In the genomic region with DNA sequence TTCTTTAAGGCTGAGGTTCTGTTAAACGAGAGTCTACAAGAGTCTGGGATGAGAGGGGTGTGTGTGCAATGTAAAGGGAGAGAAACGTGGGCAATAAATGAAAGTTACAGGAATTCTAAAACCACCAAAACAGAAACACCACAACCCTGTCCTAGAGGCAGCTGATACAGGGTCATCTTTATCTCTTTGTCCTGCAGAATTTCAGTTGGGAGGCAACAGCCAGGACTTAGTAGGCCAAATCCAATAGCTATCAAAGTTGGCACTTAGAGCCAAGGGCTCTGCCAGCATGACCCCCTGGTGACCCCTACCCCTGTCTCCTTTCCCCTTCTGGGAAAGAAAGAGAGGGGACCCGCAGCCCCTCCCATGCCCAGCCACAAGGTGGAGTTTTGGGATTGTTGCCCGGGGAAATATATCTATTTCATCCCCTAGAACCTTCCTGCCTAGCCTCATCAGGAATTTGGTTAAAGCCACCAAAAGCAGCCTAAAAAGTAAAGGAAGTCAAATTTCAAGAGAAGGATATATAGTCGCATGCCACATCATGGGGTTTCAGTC, we compare ENCODE assay signal across 12 cellular contexts.
A peak's percentile ranks its signal among the peaks of the same experiment; 100 is the strongest.
DNase-seq lines count a peak whose midpoint lies in the region; ATAC-seq and TF ChIP-seq lines count a peak whose summit lies in the region.
"Had no signal": no experiment of that assay in that cellular context is flagged by ENCODE, and none has a peak within 500 bp of the region (broad histone marks: within the 10 kb centered on the region; RNA-seq: fewer than 3 reads in every experiment).

No MANE protein-coding gene starts in this region.

- peaks cover 10% of the 10 kb centered on the region for H3K4me1 Mint-ChIP-seq in mesothelial cell of epicardium
- H3K4me1 Mint-ChIP-seq in CD8-positive, alpha-beta memory T cell = peaks cover 40 to 64% (median 64%) of the 10 kb centered on the region in 3 donors

- no peaks in the 10 kb centered on the region for H3K36me3 ChIP-seq in right atrium auricular region
- no peaks in the 10 kb centered on the region for H3K36me3 ChIP-seq in cardiac muscle cell
- H3K36me3 ChIP-seq in CD8-positive, alpha-beta memory T cell (ENCODE audit: insufficient read depth, low read length) = no peaks in the 10 kb centered on the region
- H3K36me3 ChIP-seq: prostate gland had no signal

- POLR2A ChIA-PET in CD8-positive, alpha-beta memory T cell (lab: Charles Lee) = interaction anchor here (0.6 kb wide), 1 partner anchor 286 kb away, joined by 3 read pairs; no protein-coding TSS in a partner anchor

- intact Hi-C loops in Right ventricle myocardium inferior (cut with DNase I) = loop anchor here (2.0 to 5.0 kb wide), 2 partner anchors 84 to 178 kb away; no protein-coding TSS in a partner anchor

- TF ChIP-seq CTCF in right atrium auricular region (IDR thresholded peaks at IDR 0.05) (peak in 1 of 2 donors; percentile 58), VCaP (conservative IDR thresholded peaks at IDR 0.05) (peak; percentile 31; the same call in 1 of the 2 replicates), cardiac muscle cell (IDR thresholded peaks at IDR 0.05; ENCODE audit: low read depth, low read length) (peak; percentile 54), mesothelial cell of epicardium (IDR thresholded peaks at IDR 0.05; ENCODE audit: unreplicated experiment) (no peak)

- no peaks in the 10 kb centered on the region for H3K9me3 Mint-ChIP-seq in mesothelial cell of epicardium
- H3K9me3 Mint-ChIP-seq in CD8-positive, alpha-beta memory T cell = no peaks in the 10 kb centered on the region
- H3K9me3 Mint-ChIP-seq: CD14-positive monocyte had no signal

- H3K27me3 ChIP-seq in right atrium auricular region (no peaks in the 10 kb centered on the region), cardiac muscle cell (no peaks in the 10 kb centered on the region)
- H3K27me3 ChIP-seq in CD8-positive, alpha-beta memory T cell (ENCODE audit: insufficient read depth, low read length, poor library complexity, severe bottlenecking) = no peaks in the 10 kb centered on the region

- H3K4me1 ChIP-seq in right atrium auricular region = peaks cover 0 to 16% of the 10 kb centered on the region in 2 donors
- peaks cover 6% of the 10 kb centered on the region for H3K4me1 ChIP-seq in cardiac muscle cell (ENCODE audit: low read depth)
- H3K4me1 ChIP-seq in CD8-positive, alpha-beta memory T cell (ENCODE audit: insufficient read depth, low read length) = peaks cover 18% of the 10 kb centered on the region
- H3K4me1 ChIP-seq: prostate gland had no signal

- peak; percentile 51 for ATAC-seq in Right ventricle myocardium inferior
- ATAC-seq in HG03095 (IDR thresholded peaks at IDR 0.05; ENCODE audit: unreplicated experiment) = no peak

- no peaks in the 10 kb centered on the region for H3K27me3 Mint-ChIP-seq in mesothelial cell of epicardium (ENCODE audit: low read depth)
- H3K27me3 Mint-ChIP-seq in CD8-positive, alpha-beta memory T cell = no peaks in the 10 kb centered on the region

- H3K27ac Mint-ChIP-seq in mesothelial cell of epicardium = no peak overlapping the region
- H3K27ac Mint-ChIP-seq in CD8-positive, alpha-beta memory T cell = peak overlapping the region in 2 of 8 donors; percentile 48 to 74

- CTCF ChIA-PET in CD8-positive, alpha-beta memory T cell (lab: Charles Lee) = interaction anchor here (1.2 to 2.2 kb wide), 2 partner anchors 84 to 87 kb away, joined by 6 to 7 read pairs; no protein-coding TSS in a partner anchor

- DNase-seq in Right ventricle myocardium inferior (ENCODE audit: missing footprints) (no peak), right atrium auricular region (ENCODE audit: low spot score) (no peak), cardiac muscle cell (ENCODE audit: low read depth in 1 of 2, low spot score in 1 of 2) (peak in 1 of 2 donors; percentile 20), mesothelial cell of epicardium (ENCODE audit: low spot score in 2 of 2, unreplicated experiment in 2 of 2) (no peak), NCI-H748 treated with DMSO at 0.1 percent for 48 hours (lab: John Stamatoyannopoulos, UW) (no peak)
- no peak for DNase-seq in CD8-positive, alpha-beta memory T cell
- DNase-seq: activated CD4-positive, CD25-positive, alpha-beta regulatory T cell treated with anti-CD3 and anti-CD28 coated beads, Interleukin-2, amount 50 U/mL, for 72 hours; KBM-7 had no signal

- H3K36me3 Mint-ChIP-seq in mesothelial cell of epicardium = no peaks in the 10 kb centered on the region
- peaks cover 0 to 28% (median 10%) of the 10 kb centered on the region in 3 donors for H3K36me3 Mint-ChIP-seq in CD8-positive, alpha-beta memory T cell

- H3K27ac ChIP-seq in right atrium auricular region (no peak overlapping the region), VCaP (no peak overlapping the region), cardiac muscle cell (no peak overlapping the region)
- no peak overlapping the region for H3K27ac ChIP-seq in CD8-positive, alpha-beta memory T cell (ENCODE audit: low read depth, low read length)
- H3K27ac ChIP-seq: prostate gland had no signal

- H3K4me3 ChIP-seq in right atrium auricular region = no peak overlapping the region
- H3K4me3 ChIP-seq in cardiac muscle cell = no peak overlapping the region
- no peak overlapping the region for H3K4me3 ChIP-seq in CD8-positive, alpha-beta memory T cell (ENCODE audit: low read length)
- H3K4me3 ChIP-seq: prostate gland had no signal

- H3K4me3 Mint-ChIP-seq in mesothelial cell of epicardium = no peak overlapping the region
- no peak overlapping the region for H3K4me3 Mint-ChIP-seq in CD8-positive, alpha-beta memory T cell
- H3K4me3 Mint-ChIP-seq: CD14-positive monocyte had no signal

- no peaks in the 10 kb centered on the region for H3K9me3 ChIP-seq in right atrium auricular region
- H3K9me3 ChIP-seq in cardiac muscle cell (ENCODE audit: low read depth) = no peaks in the 10 kb centered on the region
- no peaks in the 10 kb centered on the region for H3K9me3 ChIP-seq in CD8-positive, alpha-beta memory T cell (ENCODE audit: low read length)
- H3K9me3 ChIP-seq: prostate gland had no signal
